ENCODE assay signal across 21 cellular contexts in the genomic region with DNA sequence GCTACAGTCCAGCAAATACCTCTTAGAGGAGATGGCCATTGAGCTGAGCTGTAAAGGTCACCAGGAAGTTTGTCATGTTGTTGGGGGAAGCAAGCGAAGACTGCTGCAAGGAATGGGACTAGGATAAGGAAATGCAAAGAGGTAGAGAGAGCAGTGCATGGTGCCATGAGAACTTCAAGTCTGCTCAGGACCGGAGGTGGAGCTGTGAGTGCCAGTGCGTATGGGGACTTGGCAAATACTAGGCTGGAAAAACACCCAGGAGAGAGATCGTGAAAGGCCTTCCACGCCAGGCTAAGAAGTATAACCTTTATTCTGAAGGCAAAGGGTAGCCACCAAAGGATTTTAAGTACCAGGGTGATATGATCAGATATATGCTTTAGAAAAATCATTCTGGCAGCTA.
"Had no signal": no experiment of that assay in that cellular context is flagged by ENCODE, and none has a peak within 500 bp of the region (broad histone marks: within the 10 kb centered on the region; RNA-seq: fewer than 3 reads in every experiment).

No MANE protein-coding gene starts in this region.

- H3K4me3 ChIP-seq: ascending aorta, breast epithelium, spleen, thyroid gland, uterus had no signal

- H3K9me3 Mint-ChIP-seq: neural crest cell; stimulated activated memory B cell treated with anti-CD40 and anti-IgM and Interleukin-4, amounts not matched to agents 10 μg/mL and 1 μg/mL and 100 μg/mL, for 72 hours had no signal

- H3K27me3 ChIP-seq: ascending aorta, breast epithelium, foreskin keratinocyte, thyroid gland, uterus had no signal

- H3K27ac ChIP-seq: ascending aorta, breast epithelium, epithelial cell of prostate, foreskin keratinocyte, spleen, thyroid gland, WERI-Rb-1 had no signal

- H3K27ac Mint-ChIP-seq: activated T-cell treated with anti-CD3 and anti-CD28 coated beads, Interleukin-2, amount 50 U/mL, for 72 hours; stimulated activated memory B cell treated with anti-CD40 and anti-IgM and Interleukin-4, amounts not matched to agents 10 μg/mL and 1 μg/mL and 100 μg/mL, for 72 hours had no signal

- ATAC-seq: activated T-cell treated with anti-CD3 and anti-CD28 coated beads, Interleukin-2, amount 50 U/mL, for 72 hours; foreskin keratinocyte; left lobe of liver; sciatic nerve; stimulated activated memory B cell treated with anti-CD40 and anti-IgM and Interleukin-4, amounts not matched to agents 10 μg/mL and 1 μg/mL and 100 μg/mL, for 72 hours had no signal

- DNase-seq: activated CD4-positive, alpha-beta T cell treated with anti-CD3 and anti-CD28 coated beads for 1 hour; activated CD4-positive, alpha-beta T cell treated with anti-CD3 and anti-CD28 coated beads, Interleukin-2, amount 50 U/mL, for 4 hours; activated effector memory CD4-positive, alpha-beta T cell treated with anti-CD3 and anti-CD28 coated beads, Interleukin-2, amount 50 U/mL, for 16 hours; activated naive CD4-positive, alpha-beta T cell treated with anti-CD3 and anti-CD28 coated beads, Interleukin-2, amount 50 U/mL, for 16 hours; activated T-cell treated with anti-CD3 and anti-CD28 coated beads, Interleukin-2, amount 50 U/mL, for 72 hours; foreskin keratinocyte; hypothalamus; mammary epithelial cell; spleen; stimulated activated CD4-positive, alpha-beta T cell treated with anti-CD3 and anti-CD28 coated beads, Interleukin-4, amount 100 ng/mL, for 4 hours; T-helper 2 cell; thyroid gland; uterus; WERI-Rb-1 had no signal

- H3K27me3 Mint-ChIP-seq: stimulated activated memory B cell treated with anti-CD40 and anti-IgM and Interleukin-4, amounts not matched to agents 10 μg/mL and 1 μg/mL and 100 μg/mL, for 72 hours had no signal

- H3K4me3 Mint-ChIP-seq: activated T-cell treated with anti-CD3 and anti-CD28 coated beads, Interleukin-2, amount 50 U/mL, for 72 hours; stimulated activated memory B cell treated with anti-CD40 and anti-IgM and Interleukin-4, amounts not matched to agents 10 μg/mL and 1 μg/mL and 100 μg/mL, for 72 hours had no signal

- H3K36me3 ChIP-seq: ascending aorta, breast epithelium, spleen, thyroid gland, uterus, WERI-Rb-1 had no signal

- H3K9me3 ChIP-seq: ascending aorta, breast epithelium, spleen, thyroid gland, uterus had no signal

- H3K4me1 Mint-ChIP-seq: stimulated activated memory B cell treated with anti-CD40 and anti-IgM and Interleukin-4, amounts not matched to agents 10 μg/mL and 1 μg/mL and 100 μg/mL, for 72 hours had no signal

- H3K4me1 ChIP-seq: breast epithelium, thyroid gland had no signal

- H3K36me3 Mint-ChIP-seq: stimulated activated memory B cell treated with anti-CD40 and anti-IgM and Interleukin-4, amounts not matched to agents 10 μg/mL and 1 μg/mL and 100 μg/mL, for 72 hours had no signal
